Comparison of ENCODE assay signal across 1 cellular context in genomic region chr2:231674587-231675334, GRCh38.
A peak's percentile ranks its signal among the peaks of the same experiment; 100 is the strongest.
TF ChIP-seq lines count a peak whose summit lies in the region.

No MANE protein-coding gene starts in this region.

TF ChIP-seq in HepG2, 621 proteins besides CTCF, POLR2A, EP300 and RAD21 (continued from another document and continues in another):
- TF ChIP-seq GRHL1 (CRISPR knock-in tag; conservative IDR thresholded peaks at IDR 0.05): no peak
- no peak for TF ChIP-seq LCORL (IDR thresholded peaks at IDR 0.05)
- peak; percentile 34; the same call in 1 of the 2 replicates for TF ChIP-seq LCORL (CRISPR knock-in tag; IDR thresholded peaks at IDR 0.05)
- TF ChIP-seq ESRRA (CRISPR knock-in tag; IDR thresholded peaks at IDR 0.05; ENCODE audit: low read depth): no peak
- TF ChIP-seq YEATS4 (CRISPR knock-in tag; IDR thresholded peaks at IDR 0.05; ENCODE audit: borderline replicate concordance): 0 out of 2 replicates have a peak, but pooled peaks have one; percentile 25
- 0 out of 2 replicates have a peak, but pooled peaks have one; percentile 15 for TF ChIP-seq ZNF275 (CRISPR knock-in tag; IDR thresholded peaks at IDR 0.05; ENCODE audit: borderline replicate concordance)
- no peak for TF ChIP-seq MYNN (CRISPR knock-in tag; IDR thresholded peaks at IDR 0.05; ENCODE audit: low read depth)
- TF ChIP-seq ARID3A (IDR thresholded peaks at IDR 0.05; ENCODE audit: low read depth, low read length): 0 out of 2 replicates have a peak, but pooled peaks have one; percentile 14
- TF ChIP-seq ZSCAN21 (CRISPR knock-in tag; IDR thresholded peaks at IDR 0.05; ENCODE audit: borderline replicate concordance): peak; percentile 63; the same call in 1 of the 2 replicates
- TF ChIP-seq ZBTB21 (CRISPR knock-in tag; IDR thresholded peaks at IDR 0.05): no peak
- no peak for TF ChIP-seq ZNF510 (CRISPR knock-in tag; IDR thresholded peaks at IDR 0.05; ENCODE audit: low read depth)
- TF ChIP-seq ZNF883 (CRISPR knock-in tag; IDR thresholded peaks at IDR 0.05; ENCODE audit: not compliant biosample characterization): peak; percentile 3
- TF ChIP-seq SKI (IDR thresholded peaks at IDR 0.05; ENCODE audit: partially characterized antibody): no peak
- no peak for TF ChIP-seq PHF21A (CRISPR knock-in tag; IDR thresholded peaks at IDR 0.05)
- 0 out of 2 replicates have a peak, but pooled peaks have one; percentile 22 for TF ChIP-seq ZNF768 (CRISPR knock-in tag; IDR thresholded peaks at IDR 0.05)
- TF ChIP-seq ZSCAN31 (CRISPR knock-in tag; IDR thresholded peaks at IDR 0.05; ENCODE audit: low read depth): no peak
- no peak for TF ChIP-seq CBX2 (IDR thresholded peaks at IDR 0.05; ENCODE audit: low read depth, low read length)
- 0 out of 2 replicates have a peak, but pooled peaks have one; percentile 18 for TF ChIP-seq CBX2 (CRISPR knock-in tag; IDR thresholded peaks at IDR 0.05; ENCODE audit: low read depth)
- no peak for TF ChIP-seq NR2F6 (IDR thresholded peaks at IDR 0.05)
- TF ChIP-seq NR2F6 (CRISPR knock-in tag; IDR thresholded peaks at IDR 0.05): peak; percentile 12; the same call in 1 of the 2 replicates
- TF ChIP-seq DRAP1 (CRISPR knock-in tag; IDR thresholded peaks at IDR 0.05): peak; percentile 52; the same call in 1 of the 2 replicates
- TF ChIP-seq ZNF720 (CRISPR knock-in tag; IDR thresholded peaks at IDR 0.05): 0 out of 2 replicates have a peak, but pooled peaks have one; percentile 28
- no peak for TF ChIP-seq ZNF232 (CRISPR knock-in tag; IDR thresholded peaks at IDR 0.05; ENCODE audit: borderline replicate concordance)
- TF ChIP-seq NFKB2 (CRISPR knock-in tag; IDR thresholded peaks at IDR 0.05; ENCODE audit: borderline replicate concordance): peak; percentile 59; the same call in 1 of the 2 replicates
- TF ChIP-seq PITX1 (CRISPR knock-in tag; IDR thresholded peaks at IDR 0.05): 0 out of 2 replicates have a peak, but pooled peaks have one; percentile 66
- TF ChIP-seq HMGXB4 (CRISPR knock-in tag; IDR thresholded peaks at IDR 0.05; ENCODE audit: borderline replicate concordance in 1 of 2, low read depth in 1 of 2): peak; percentile 73 to 75; a peak in 3 of 4 replicates
- no peak for TF ChIP-seq AKAP8 (CRISPR knock-in tag; IDR thresholded peaks at IDR 0.05)
- peak; percentile 36; the same call in 1 of the 2 replicates for TF ChIP-seq HDAC2 (CRISPR knock-in tag; IDR thresholded peaks at IDR 0.05)
- TF ChIP-seq THAP7 (CRISPR knock-in tag; IDR thresholded peaks at IDR 0.05): 0 out of 2 replicates have a peak, but pooled peaks have one; percentile 35
- peak; percentile 75 for TF ChIP-seq ZNF574 (CRISPR knock-in tag; IDR thresholded peaks at IDR 0.05)
- no peak for TF ChIP-seq ZNF709 (CRISPR knock-in tag; IDR thresholded peaks at IDR 0.05)
- TF ChIP-seq ZNF567 (CRISPR knock-in tag; IDR thresholded peaks at IDR 0.05; ENCODE audit: borderline replicate concordance): no peak
- no peak for TF ChIP-seq TRIM24 (CRISPR knock-in tag; IDR thresholded peaks at IDR 0.05)
- no peak for TF ChIP-seq ZBTB10 (CRISPR knock-in tag; IDR thresholded peaks at IDR 0.05; ENCODE audit: borderline replicate concordance)
- peak; percentile 67 for TF ChIP-seq REPIN1 (CRISPR knock-in tag; IDR thresholded peaks at IDR 0.05; ENCODE audit: borderline replicate concordance, low read depth)
- 0 out of 2 replicates have a peak, but pooled peaks have one; percentile 52 for TF ChIP-seq TFE3 (CRISPR knock-in tag; IDR thresholded peaks at IDR 0.05)
- no peak for TF ChIP-seq FOXM1 (CRISPR knock-in tag; IDR thresholded peaks at IDR 0.05)
- TF ChIP-seq ZNF124 (CRISPR knock-in tag; IDR thresholded peaks at IDR 0.05): no peak
- TF ChIP-seq RCOR2 (CRISPR knock-in tag; IDR thresholded peaks at IDR 0.05): no peak
- 0 out of 2 replicates have a peak, but pooled peaks have one; percentile 22 for TF ChIP-seq ZFP82 (CRISPR knock-in tag; IDR thresholded peaks at IDR 0.05; ENCODE audit: borderline replicate concordance)
- 0 out of 2 replicates have a peak, but pooled peaks have one; percentile 3 for TF ChIP-seq SP4 (CRISPR knock-in tag; IDR thresholded peaks at IDR 0.05)
- TF ChIP-seq HOXD1 (CRISPR knock-in tag; IDR thresholded peaks at IDR 0.05): no peak
- TF ChIP-seq PTBP1 (IDR thresholded peaks at IDR 0.05; ENCODE audit: low read depth, low read length, poor library complexity, severe bottlenecking): peak; percentile 76
- no peak; the same call in 1 of the 2 replicates for TF ChIP-seq ZFP91 (CRISPR knock-in tag; IDR thresholded peaks at IDR 0.05; ENCODE audit: borderline replicate concordance)
- peak; percentile 27; the same call in 1 of the 2 replicates for TF ChIP-seq ZBTB7A (CRISPR knock-in tag; IDR thresholded peaks at IDR 0.05)
- TF ChIP-seq GABPB1 (CRISPR knock-in tag; IDR thresholded peaks at IDR 0.05): peak; percentile 25; the same call in 1 of the 2 replicates
- TF ChIP-seq SNAPC5 (CRISPR knock-in tag; IDR thresholded peaks at IDR 0.05; ENCODE audit: borderline replicate concordance): no peak
- no peak for TF ChIP-seq ZNF446 (CRISPR knock-in tag; IDR thresholded peaks at IDR 0.05)
- TF ChIP-seq GATAD1 (CRISPR knock-in tag; IDR thresholded peaks at IDR 0.05): no peak
- TF ChIP-seq STAG1 (CRISPR knock-in tag; IDR thresholded peaks at IDR 0.05): peak; percentile 72
